In the genomic region with DNA sequence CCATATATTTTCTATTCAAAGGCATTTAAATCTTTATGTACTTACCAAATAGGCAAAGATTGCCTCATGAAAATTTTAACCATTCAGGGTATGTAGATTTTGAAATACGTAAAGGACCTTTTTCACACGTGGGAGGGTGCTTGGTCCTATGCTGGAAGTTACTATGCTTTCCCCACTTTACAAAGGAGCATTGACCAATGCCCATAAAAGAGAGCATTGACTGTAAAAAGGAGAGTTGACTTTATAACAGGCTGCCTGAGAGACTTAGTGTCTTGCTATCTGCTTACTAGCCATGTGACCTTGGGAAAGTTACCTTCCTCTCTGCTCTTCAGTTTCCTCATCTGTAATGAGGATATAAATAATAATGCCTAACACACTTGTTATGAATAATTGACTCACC, we compare ENCODE assay signal across 29 cellular contexts.
"Had no signal": no experiment of that assay in that cellular context is flagged by ENCODE, and none has a peak within 500 bp of the region (broad histone marks: within the 10 kb centered on the region; RNA-seq: fewer than 3 reads in every experiment).

No MANE protein-coding gene starts in this region.

- ATAC-seq: left cardiac atrium; left lung; lower lobe of right lung; mucosa of descending colon; naive thymus-derived CD4-positive, alpha-beta T cell; natural killer cell treated with Interleukin-12 subunit alpha and Interleukin-12 subunit beta and Interleukin-15 and Interleukin-18, amount 100 ng/mL, for 72 hours; right cardiac atrium; sciatic nerve; stimulated activated naive B cell treated with anti-CD40 and anti-IgM and Interleukin-4, amounts not matched to agents 10 μg/mL and 1 μg/mL and 100 μg/mL, for 72 hours; stimulated activated naive CD8-positive, alpha-beta T cell treated with anti-CD3 and anti-CD28 coated beads, Interleukin-15, Interleukin-2, amounts not matched to agents 100 U/mL and 50 U/mL, for 24 hours had no signal

- DNase-seq: kidney glomerular epithelial cell; left cardiac atrium; left lung; lower lobe of right lung; mammary epithelial cell; midbrain; mucosa of descending colon; naive thymus-derived CD4-positive, alpha-beta T cell; ovary; retina; right cardiac atrium; stimulated activated CD4-positive, alpha-beta T cell treated with anti-CD3 and anti-CD28 coated beads, Interleukin-12 subunit alpha, Interleukin-12 subunit beta, amount 100 ng/mL, for 4 hours; stimulated activated CD4-positive, alpha-beta T cell treated with anti-CD3 and anti-CD28 coated beads, Interleukin-15, amount 100 ng/mL, for 24 hours; stimulated activated CD4-positive, alpha-beta T cell treated with anti-CD3 and anti-CD28 coated beads, Interleukin-2, amount 100 ng/mL, for 24 hours; stimulated activated CD4-positive, alpha-beta T cell treated with anti-CD3 and anti-CD28 coated beads, Interleukin-4, amount 100 ng/mL, for 1 hour; stimulated activated naive B cell treated with anti-CD40 and anti-IgM and Interleukin-4, amounts not matched to agents 10 μg/mL and 1 μg/mL and 100 μg/mL, for 72 hours; stimulated activated naive CD8-positive, alpha-beta T cell treated with anti-CD3 and anti-CD28 coated beads, Interleukin-15, Interleukin-2, amounts not matched to agents 100 U/mL and 50 U/mL, for 24 hours; stomach; testis; thyroid gland; transverse colon; upper lobe of left lung had no signal

- H3K4me2 ChIP-seq: hepatocyte had no signal

- H3K27ac ChIP-seq: hepatocyte, left lung, lower lobe of right lung, ovary, skin epidermis, stomach, testis, thyroid gland, transverse colon, upper lobe of left lung, vagina had no signal

- H3K4me3 Mint-ChIP-seq: naive thymus-derived CD4-positive, alpha-beta T cell; natural killer cell treated with Interleukin-12 subunit alpha and Interleukin-12 subunit beta and Interleukin-15 and Interleukin-18, amount 100 ng/mL, for 72 hours; stimulated activated naive B cell treated with anti-CD40 and anti-IgM and Interleukin-4, amounts not matched to agents 10 μg/mL and 1 μg/mL and 100 μg/mL, for 72 hours had no signal

- H3K27me3 ChIP-seq: hepatocyte, left lung, ovary, stomach, testis, thyroid gland, transverse colon, upper lobe of left lung, vagina had no signal

- H3K4me3 ChIP-seq: hepatocyte, left lung, lower lobe of right lung, mucosa of descending colon, ovary, skin epidermis, stomach, testis, thyroid gland, transverse colon, upper lobe of left lung, vagina had no signal

- H3K9me3 Mint-ChIP-seq: stimulated activated naive B cell treated with anti-CD40 and anti-IgM and Interleukin-4, amounts not matched to agents 10 μg/mL and 1 μg/mL and 100 μg/mL, for 72 hours had no signal

- H3K27me3 Mint-ChIP-seq: naive thymus-derived CD4-positive, alpha-beta T cell; natural killer cell treated with Interleukin-12 subunit alpha and Interleukin-12 subunit beta and Interleukin-15 and Interleukin-18, amount 100 ng/mL, for 72 hours; progenitor cell of endocrine pancreas; stimulated activated naive B cell treated with anti-CD40 and anti-IgM and Interleukin-4, amounts not matched to agents 10 μg/mL and 1 μg/mL and 100 μg/mL, for 72 hours had no signal

- H2AFZ ChIP-seq: hepatocyte had no signal

- H3K4me1 ChIP-seq: left lung, lower lobe of right lung, stomach, testis, thyroid gland, transverse colon, upper lobe of left lung, vagina had no signal

- H3K36me3 ChIP-seq: left lung, lower lobe of right lung, ovary, stomach, thyroid gland, transverse colon, upper lobe of left lung, vagina had no signal

- H3K9me3 ChIP-seq: left lung, lower lobe of right lung, mucosa of descending colon, ovary, stomach, testis, thyroid gland, transverse colon, upper lobe of left lung, vagina had no signal

- H3K4me1 Mint-ChIP-seq: naive thymus-derived CD4-positive, alpha-beta T cell; stimulated activated naive B cell treated with anti-CD40 and anti-IgM and Interleukin-4, amounts not matched to agents 10 μg/mL and 1 μg/mL and 100 μg/mL, for 72 hours had no signal

- FAIRE-seq: keratinocyte had no signal

- H3K27ac Mint-ChIP-seq: naive thymus-derived CD4-positive, alpha-beta T cell; natural killer cell treated with Interleukin-12 subunit alpha and Interleukin-12 subunit beta and Interleukin-15 and Interleukin-18, amount 100 ng/mL, for 72 hours; progenitor cell of endocrine pancreas; stimulated activated naive B cell treated with anti-CD40 and anti-IgM and Interleukin-4, amounts not matched to agents 10 μg/mL and 1 μg/mL and 100 μg/mL, for 72 hours had no signal

- H3K36me3 Mint-ChIP-seq: naive thymus-derived CD4-positive, alpha-beta T cell; natural killer cell treated with Interleukin-12 subunit alpha and Interleukin-12 subunit beta and Interleukin-15 and Interleukin-18, amount 100 ng/mL, for 72 hours; stimulated activated naive B cell treated with anti-CD40 and anti-IgM and Interleukin-4, amounts not matched to agents 10 μg/mL and 1 μg/mL and 100 μg/mL, for 72 hours had no signal

- H3K79me2 ChIP-seq: hepatocyte had no signal
